Comparison of ENCODE assay signal across 26 cellular contexts in the genomic region with DNA sequence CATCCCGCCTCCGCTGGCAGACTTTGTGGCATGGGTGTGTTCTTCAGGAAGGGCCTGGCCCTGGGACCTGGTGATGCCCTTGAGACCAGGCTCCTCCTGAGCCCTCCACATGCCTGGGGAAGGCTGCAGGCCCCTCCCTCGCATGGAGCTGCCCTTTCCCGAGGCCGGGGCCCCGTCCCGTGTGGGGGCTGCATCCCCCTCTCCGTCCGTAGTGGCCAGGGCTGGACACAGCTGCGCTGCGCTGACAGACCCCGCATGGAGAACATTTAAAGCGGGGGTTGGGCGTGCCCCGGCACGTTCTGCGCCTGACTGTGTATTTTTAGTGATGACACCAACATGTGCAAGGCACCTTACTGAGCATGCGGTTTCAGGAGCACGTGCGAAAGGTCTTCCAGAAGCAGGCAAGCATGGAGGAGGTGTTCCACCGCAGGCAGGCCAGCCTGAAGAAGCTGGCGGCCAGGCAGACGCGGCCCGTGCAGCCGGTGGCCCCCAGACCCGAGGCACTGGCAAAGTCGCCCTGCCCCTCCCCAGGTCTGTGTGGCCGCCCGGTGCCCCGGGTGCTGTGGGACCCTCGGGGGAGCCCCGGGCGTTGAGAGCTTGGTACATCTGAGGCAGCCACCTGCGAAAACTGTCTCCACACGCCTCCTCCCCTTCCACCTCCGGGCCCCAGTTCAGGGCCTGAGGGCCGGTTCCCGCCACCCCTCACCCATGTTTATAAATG. TPM values are rescaled to one million over a fixed set of nuclear protein-coding genes. Genes with fewer than 3 reads are reported as not detected.
DNase-seq lines count a peak whose midpoint lies in the region; ATAC-seq, FAIRE-seq and TF ChIP-seq lines count a peak whose summit lies in the region.
"Had no signal": no experiment of that assay in that cellular context is flagged by ENCODE, and none has a peak within 500 bp of the region (broad histone marks: within the 10 kb centered on the region; RNA-seq: fewer than 3 reads in every experiment).

No MANE protein-coding gene starts in this region.

- no peaks in the 10 kb centered on the region for H3K23me2 ChIP-seq in H1 (ENCODE audit: low read depth, low read length)

- H3K4me3 Mint-ChIP-seq in stimulated activated naive CD8-positive, alpha-beta T cell treated with anti-CD3 and anti-CD28 coated beads, Interleukin-15, amount 100 ng/mL, for 72 hours = no peak overlapping the region
- H3K4me3 Mint-ChIP-seq: CD4-positive, alpha-beta memory T cell; HFFc6 had no signal

- H3K9ac ChIP-seq in H1 (replicated peaks in 1 of 4; ENCODE audit: extremely low read depth in 1 of 4, low read depth in 3 of 4, low read length in 3 of 4) (no peak overlapping the region), neuronal stem cell (ENCODE audit: low read depth, low read length, poor library complexity) (peak overlapping the region; percentile 30)
- H3K9ac ChIP-seq: BLaER1 had no signal

- H3K23ac ChIP-seq in H1 (ENCODE audit: insufficient read length) (no peak overlapping the region), neuronal stem cell (ENCODE audit: low read depth, low read length, poor library complexity) (no peak overlapping the region)

- no peak for TF ChIP-seq EP300 in H1 (IDR thresholded peaks at IDR 0.05; ENCODE audit: borderline replicate concordance in 1 of 2, low read depth in 2 of 2, low read length in 2 of 2)

- 0 out of 2 replicates have a peak overlapping the region, but pooled peaks have one; percentile 49 for H2BK5ac ChIP-seq in H1 (ENCODE audit: low read depth, low read length)
- H2BK5ac ChIP-seq in neuronal stem cell (ENCODE audit: low read length) = no peak overlapping the region

- H3K9me3 ChIP-seq in H1 (ENCODE audit: insufficient read depth in 2 of 2, low read depth in 1 of 2, low read length in 1 of 2) = no peaks in the 10 kb centered on the region
- peaks cover 0 to 3% of the 10 kb centered on the region in 2 donors for H3K9me3 ChIP-seq in neuronal stem cell (replicated peaks in 1 of 2; ENCODE audit: control insufficient read depth in 2 of 2, insufficient read depth in 1 of 2, low read depth in 1 of 2, low read length in 2 of 2)
- H3K9me3 ChIP-seq: A549, BLaER1, SJCRH30 had no signal

- H2AK5ac ChIP-seq in H1 (ENCODE audit: low read depth, low read length) = no peak overlapping the region
- H2AK5ac ChIP-seq in neuronal stem cell (ENCODE audit: low read depth, low read length) = no peak overlapping the region

- H2AFZ ChIP-seq in H1 (ENCODE audit: low read length) (no peak overlapping the region), neuronal stem cell (ENCODE audit: low read length) (no peak overlapping the region)

- H3K4me1 Mint-ChIP-seq in stimulated activated naive CD8-positive, alpha-beta T cell treated with anti-CD3 and anti-CD28 coated beads, Interleukin-15, amount 100 ng/mL, for 72 hours = no peaks in the 10 kb centered on the region
- H3K4me1 Mint-ChIP-seq: CD4-positive, alpha-beta memory T cell had no signal

- no peak overlapping the region for H3K56ac ChIP-seq in H1 (replicated peaks; ENCODE audit: insufficient read length, low read depth, low read length)

- H3K4me1 ChIP-seq in H1 (replicated peaks in 1 of 4; ENCODE audit: control insufficient read depth in 3 of 4, insufficient read depth in 4 of 4, low read length in 3 of 4) (no peaks in the 10 kb centered on the region), neuronal stem cell (ENCODE audit: control insufficient read depth in 2 of 2, insufficient read depth in 1 of 2, low read depth in 1 of 2, low read length in 2 of 2) (no peaks in the 10 kb centered on the region)
- H3K4me1 ChIP-seq: A549, SJCRH30 had no signal

- DNase-seq in stimulated activated naive CD8-positive, alpha-beta T cell treated with anti-CD3 and anti-CD28 coated beads, Interleukin-15, amount 100 ng/mL, for 72 hours = no peak
- DNase-seq in stimulated activated naive CD8-positive, alpha-beta T cell treated with anti-CD3 and anti-CD28 coated beads, Interleukin-15, Interleukin-2, amounts not matched to agents 100 U/mL and 50 U/mL, for 24 hours = no peak
- no peak for DNase-seq in H1 (ENCODE audit: low read depth in 1 of 2, low spot score in 2 of 2)
- DNase-seq in neuronal stem cell (ENCODE audit: low spot score) = no peak
- no peak for DNase-seq in inferior parietal cortex (ENCODE audit: extremely low spot score)
- no peak for DNase-seq in UCSD-AML1 (lab: John Stamatoyannopoulos, UW; ENCODE audit: unreplicated experiment)
- no peak for DNase-seq in NCI-H2171 treated with DMSO at 0.1 percent for 48 hours (lab: John Stamatoyannopoulos, UW)
- DNase-seq: CD4-positive, alpha-beta memory T cell; DMS153; GDM1; HFFc6; NCI-H1417; NCI-H187; NCI-H2107; NCI-H226; NCI-H524; NCI-H82; PC-3; RPMI8226; SJCRH30 had no signal

- POLR2A ChIA-PET in H1 (lab: Charles Lee; ENCODE audit: partially characterized antibody) = no interaction called here

- H2BK12ac ChIP-seq in H1 (ENCODE audit: low read depth, low read length) (no peak overlapping the region), neuronal stem cell (ENCODE audit: low read length) (no peak overlapping the region)

- WGBS in H1 (ENCODE audit: extremely low coverage in 1 of 2, insufficient coverage in 1 of 2, insufficient read length in 1 of 2, insufficient replicate concordance in 2 of 2, low coverage in 1 of 2, low lambda C conversion rate in 2 of 2, missing lambda C conversion rate in 1 of 2), 2 experiments = 94% methylated on average over 33 of the region's 39 CpGs; no CpG with 5 or more reads in 1 of the 2 experiments
- WGBS in neuronal stem cell (ENCODE audit: extremely low coverage in 2 of 2, insufficient read length in 2 of 2, insufficient replicate concordance in 1 of 2), 2 donors = no CpG with 5 or more reads among the region's 39 CpGs

- CTCF ChIA-PET in H1 (lab: Charles Lee; ENCODE audit: partially characterized antibody) = interaction anchor here (1.2 to 2.8 kb wide), 3 partner anchors 9 to 47 kb away, joined by 3 to 16 read pairs (median 4); no protein-coding TSS in a partner anchor

- H3K36me3 ChIP-seq in H1 (ENCODE audit: control insufficient read depth in 2 of 4, insufficient read depth in 4 of 4, low read length in 3 of 4) (peaks cover 0 to 3% (median 0%) of the 10 kb centered on the region in 4 experiments; a peak in 6 of 8 replicates), neuronal stem cell (replicated peaks in 1 of 2; ENCODE audit: control insufficient read depth in 2 of 2, insufficient read depth in 2 of 2, low read length in 2 of 2) (peaks cover 32 to 40% of the 10 kb centered on the region in 2 donors)
- H3K36me3 ChIP-seq: BLaER1, SJCRH30 had no signal

- H4K8ac ChIP-seq in H1 (ENCODE audit: extremely low read depth, insufficient read depth, low read length) = no peak overlapping the region; the same call in 1 of the 2 replicates
- no peak overlapping the region for H4K8ac ChIP-seq in neuronal stem cell (ENCODE audit: low read depth, low read length)

- no peak overlapping the region for H3K18ac ChIP-seq in H1 (ENCODE audit: extremely low read depth, low read length)
- H3K18ac ChIP-seq in neuronal stem cell (ENCODE audit: low read length) = peak overlapping the region; percentile 28

- H3K4me2 ChIP-seq in H1 (ENCODE audit: insufficient read depth in 1 of 2, low read depth in 2 of 2, low read length in 2 of 2) (no peak overlapping the region), neuronal stem cell (ENCODE audit: insufficient read depth, low read length, poor library complexity, severe bottlenecking) (no peak overlapping the region)
- H3K4me2 ChIP-seq: A549, BLaER1 had no signal

- no peak overlapping the region for H3K4ac ChIP-seq in H1 (replicated peaks; ENCODE audit: insufficient read length, low read depth, low read length)
- no peak overlapping the region for H3K4ac ChIP-seq in neuronal stem cell (ENCODE audit: low read length)

- H3K79me1 ChIP-seq in H1 (ENCODE audit: low read depth, low read length) (no peaks in the 10 kb centered on the region), neuronal stem cell (ENCODE audit: low read depth, low read length) (peaks cover 6% of the 10 kb centered on the region)

- H3K27ac Mint-ChIP-seq in stimulated activated naive CD8-positive, alpha-beta T cell treated with anti-CD3 and anti-CD28 coated beads, Interleukin-15, amount 100 ng/mL, for 72 hours = no peak overlapping the region
- H3K27ac Mint-ChIP-seq: HFFc6 had no signal

- H3K4me3 ChIP-seq in H1 (ENCODE audit: extremely low read depth in 1 of 4, insufficient read depth in 2 of 4, low read depth in 3 of 4, low read length in 4 of 4) = no peak overlapping the region
- no peak overlapping the region for H3K4me3 ChIP-seq in neuronal stem cell (ENCODE audit: low read length in 2 of 2)
- H3K4me3 ChIP-seq: A549, BLaER1, SJCRH30 had no signal

- H4K20me1 ChIP-seq in H1 (replicated peaks in 1 of 2; ENCODE audit: control insufficient read depth in 1 of 2, insufficient read depth in 2 of 2, low read length in 2 of 2) = no peaks in the 10 kb centered on the region
- H4K20me1 ChIP-seq: BLaER1 had no signal

- FAIRE-seq in H1 (lab: Jason Lieb, UNC) = no peak
- FAIRE-seq: A549 had no signal

- H3K27ac ChIP-seq in H1 (ENCODE audit: low read depth, low read length) (0 out of 2 replicates have a peak overlapping the region, but pooled peaks have one; percentile 36), neuronal stem cell (replicated peaks; ENCODE audit: low read length) (no peak overlapping the region)
- H3K27ac ChIP-seq: A549, BLaER1, SJCRH30 had no signal

- no peak for TF ChIP-seq RAD21 in H1 (IDR thresholded peaks at IDR 0.05 in 1 of 2, conservative IDR thresholded peaks at IDR 0.05 in 1 of 2; ENCODE audit: low read depth in 2 of 2, low read length in 2 of 2)

- no peaks in the 10 kb centered on the region for H3K27me3 ChIP-seq in H1 (replicated peaks in 1 of 4; ENCODE audit: control insufficient read depth in 3 of 4, extremely low read depth in 1 of 4, insufficient read depth in 3 of 4, low read length in 3 of 4)
- no peaks in the 10 kb centered on the region for H3K27me3 ChIP-seq in neuronal stem cell (ENCODE audit: control insufficient read depth in 3 of 3, insufficient read depth in 3 of 3, low read depth in 1 of 3, low read length in 3 of 3)
- H3K27me3 ChIP-seq: BLaER1, SJCRH30 had no signal

- TF ChIP-seq CTCF in H1 (IDR thresholded peaks at IDR 0.05; ENCODE audit: control extremely low read depth in 1 of 3, insufficient read depth in 1 of 3, low read depth in 1 of 3, low read length in 3 of 3) = no peak

- H3K14ac ChIP-seq in H1 (ENCODE audit: insufficient read length) (no peak overlapping the region), neuronal stem cell (ENCODE audit: low read length) (no peak overlapping the region)

- no peak overlapping the region for H4K5ac ChIP-seq in H1 (ENCODE audit: insufficient read length, low read depth, low read length)

- peak; percentile 51 for ATAC-seq in stimulated activated naive CD8-positive, alpha-beta T cell treated with anti-CD3 and anti-CD28 coated beads, Interleukin-15, amount 100 ng/mL, for 72 hours
- ATAC-seq in stimulated activated naive CD8-positive, alpha-beta T cell treated with anti-CD3 and anti-CD28 coated beads, Interleukin-15, Interleukin-2, amounts not matched to agents 100 U/mL and 50 U/mL, for 24 hours = no peak
- no peak for ATAC-seq in HG02798 (IDR thresholded peaks at IDR 0.05; ENCODE audit: poor library complexity, unreplicated experiment)
- ATAC-seq: A549, PC-3 had no signal

- no peaks in the 10 kb centered on the region for H3K79me2 ChIP-seq in H1 (ENCODE audit: control insufficient read depth in 1 of 2, insufficient read depth in 2 of 2, low read length in 2 of 2)

- H2BK120ac ChIP-seq in H1 (replicated peaks; ENCODE audit: low read depth, low read length) (no peak overlapping the region), neuronal stem cell (ENCODE audit: low read depth, low read length) (no peak overlapping the region)

- H2BK20ac ChIP-seq in H1 (ENCODE audit: low read length) = no peak overlapping the region

- H4K91ac ChIP-seq in H1 (replicated peaks; ENCODE audit: insufficient read length, low read length) = no peak overlapping the region
- H4K91ac ChIP-seq in neuronal stem cell (ENCODE audit: low read depth, low read length, poor library complexity) = no peak overlapping the region

- no peak for TF ChIP-seq POLR2A in H1 (IDR thresholded peaks at IDR 0.05; ENCODE audit: control extremely low read depth in 1 of 2, low read depth in 2 of 2, low read length in 2 of 2)

- H3K27me3 Mint-ChIP-seq in stimulated activated naive CD8-positive, alpha-beta T cell treated with anti-CD3 and anti-CD28 coated beads, Interleukin-15, amount 100 ng/mL, for 72 hours = no peaks in the 10 kb centered on the region
- H3K27me3 Mint-ChIP-seq: CD4-positive, alpha-beta memory T cell had no signal

- H2BK15ac ChIP-seq in H1 (ENCODE audit: low read length) = no peak overlapping the region
- H2BK15ac ChIP-seq in neuronal stem cell (ENCODE audit: low read length) = no peak overlapping the region

- no peaks in the 10 kb centered on the region for H3K9me3 Mint-ChIP-seq in stimulated activated naive CD8-positive, alpha-beta T cell treated with anti-CD3 and anti-CD28 coated beads, Interleukin-15, amount 100 ng/mL, for 72 hours
- H3K9me3 Mint-ChIP-seq: HFFc6 had no signal

RNA-seq across cellular contexts. Expression of a gene that starts 28.8 kb away (rescaled TPM):
- 0.43 and 0.67 TPM in 2 replicates for total RNA-seq in H1 (2021; fragmentation: NEBNext Ultra II Directional; extraction: Animal tissue kit (Norgen Biotek cat#: 25700))
- 0.85 and 0.98 TPM in 2 replicates for polyA plus RNA-seq in H1 (2011; rRNA removed)
- 0.93 TPM for polyA plus RNA-seq in H1 (2011; cell fraction: cytosol; rRNA removed)
- 4.3 TPM for polyA plus RNA-seq in H1 (2011; cell fraction: nucleus; rRNA removed)
- 0.39 to 1.4 TPM (median 0.95 TPM) in 4 replicates for polyA plus RNA-seq in H1 (2012, experiment 1 of 2)
- polyA plus RNA-seq in H1 (2012, experiment 2 of 2) = 0.12 TPM
- 0.18 TPM for polyA plus RNA-seq in H1 (2013, experiment 1 of 2)
- 0.18 TPM for polyA plus RNA-seq in H1 (2013, experiment 2 of 2)
- 1.5 and 3.2 TPM in 2 replicates for polyA minus RNA-seq in H1 (2011; rRNA and poly(A)+ RNA removed)
- polyA minus RNA-seq in H1 (2011; cell fraction: cytosol; rRNA and poly(A)+ RNA removed) = not detected
- 2.6 TPM for polyA minus RNA-seq in H1 (2011; cell fraction: nucleus; rRNA and poly(A)+ RNA removed)
- polyA plus RNA-seq in neuronal stem cell (2013, experiment 1 of 2) = 0.68 TPM
- 0.62 TPM for polyA plus RNA-seq in neuronal stem cell (2013, experiment 2 of 2)
- total RNA-seq: CD4-positive, alpha-beta memory T cell; H4; HFFc6; M059J; PC-3; SJCRH30 had no signal
- polyA plus RNA-seq: CD4-positive, alpha-beta memory T cell had no signal

RNA-seq across cellular contexts. Expression of a gene that starts 45.8 kb away (rescaled TPM):
- total RNA-seq in H1 (2021; fragmentation: NEBNext Ultra II Directional; extraction: Animal tissue kit (Norgen Biotek cat#: 25700)) = 2.0 and 2.3 TPM in 2 replicates
- polyA plus RNA-seq in H1 (2011; rRNA removed) = 3.5 and 4.2 TPM in 2 replicates
- 3.9 TPM for polyA plus RNA-seq in H1 (2011; cell fraction: cytosol; rRNA removed)
- 3.1 TPM for polyA plus RNA-seq in H1 (2011; cell fraction: nucleus; rRNA removed)
- 1.9 to 3.5 TPM (median 2.6 TPM) in 4 replicates for polyA plus RNA-seq in H1 (2012, experiment 1 of 2)
- 1.4 TPM for polyA plus RNA-seq in H1 (2012, experiment 2 of 2)
- polyA plus RNA-seq in H1 (2013, experiment 1 of 2) = 2.9 TPM
- polyA plus RNA-seq in H1 (2013, experiment 2 of 2) = 3.4 TPM
- polyA minus RNA-seq in H1 (2011; rRNA and poly(A)+ RNA removed) = 0.91 and 1.4 TPM in 2 replicates
- 0.81 TPM for polyA minus RNA-seq in H1 (2011; cell fraction: cytosol; rRNA and poly(A)+ RNA removed)
- 1.6 TPM for polyA minus RNA-seq in H1 (2011; cell fraction: nucleus; rRNA and poly(A)+ RNA removed)
- 3.9 TPM for polyA plus RNA-seq in neuronal stem cell (2013, experiment 1 of 2)
- polyA plus RNA-seq in neuronal stem cell (2013, experiment 2 of 2) = 3.2 TPM
- total RNA-seq: CD4-positive, alpha-beta memory T cell; Daoy; H4; PC-3 had no signal
- polyA plus RNA-seq: CD4-positive, alpha-beta memory T cell had no signal
